In the genomic region with DNA sequence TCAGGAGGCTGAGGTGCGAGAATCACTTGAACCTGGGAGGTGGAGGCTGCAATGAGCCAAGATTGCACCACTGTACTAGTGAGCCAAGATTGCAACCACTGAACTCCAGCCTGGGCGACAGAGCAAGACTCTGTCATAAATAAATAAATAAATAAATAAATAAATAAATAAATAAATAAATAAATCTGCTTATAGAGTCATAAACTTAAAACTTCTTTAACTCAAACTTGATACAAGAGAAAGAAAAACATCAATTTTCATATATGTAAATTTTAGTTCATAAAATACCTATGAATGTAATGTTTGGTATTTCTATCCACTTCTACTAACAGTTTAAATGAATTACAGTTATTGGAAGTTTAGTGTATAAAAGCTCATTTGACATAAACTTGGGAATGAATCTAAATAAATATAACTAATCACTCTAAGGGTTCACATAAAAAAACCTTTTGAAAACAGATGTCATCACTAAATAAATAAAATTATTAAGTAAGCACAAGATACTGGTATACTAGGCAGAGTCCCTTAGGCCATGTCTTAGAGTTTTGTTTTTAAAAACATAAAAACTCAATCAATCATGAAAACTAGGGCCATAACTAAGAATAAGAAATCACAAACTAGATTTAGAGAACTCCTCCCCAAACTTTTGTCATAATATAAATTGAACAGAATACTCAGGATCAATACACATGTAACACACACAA, we compare ENCODE assay signal across 18 cellular contexts. TPM values are rescaled to one million over a fixed set of nuclear protein-coding genes. Genes with fewer than 3 reads are reported as not detected.
DNase-seq lines count a peak whose midpoint lies in the region; ATAC-seq, FAIRE-seq and TF ChIP-seq lines count a peak whose summit lies in the region.
"Had no signal": no experiment of that assay in that cellular context is flagged by ENCODE, and none has a peak within 500 bp of the region (broad histone marks: within the 10 kb centered on the region; RNA-seq: fewer than 3 reads in every experiment).

No MANE protein-coding gene starts in this region.

- peak; percentile 54 for FAIRE-seq in G401.6 (lab: Jason Lieb, UNC)
- FAIRE-seq: colon, frontal cortex, HTR-8/SVneo had no signal

- H3K9me3 Mint-ChIP-seq in activated CD4-positive, alpha-beta T cell treated with anti-CD3 and anti-CD28 coated beads for 36 hours (ENCODE audit: low read depth): no peaks in the 10 kb centered on the region
- H3K9me3 Mint-ChIP-seq in activated naive CD8-positive, alpha-beta T cell treated with anti-CD3 and anti-CD28 coated beads, Interleukin-2, amount 50 U/mL, for 24 hours: no peaks in the 10 kb centered on the region
- H3K9me3 Mint-ChIP-seq in naive thymus-derived CD4-positive, alpha-beta T cell: peaks cover 0 to 4% (median 0%) of the 10 kb centered on the region in 11 donors
- H3K9me3 Mint-ChIP-seq: activated T-cell treated with anti-CD3 and anti-CD28 coated beads, Interleukin-2, amount 50 U/mL, for 4 hours; neural crest cell had no signal

- WGBS in adrenal gland, 4 donors: 87 to 94% (median 90%) methylated on average over 2 of the region's 2 CpGs

- H3K27ac Mint-ChIP-seq in activated CD4-positive, alpha-beta T cell treated with anti-CD3 and anti-CD28 coated beads for 36 hours: peak overlapping the region; percentile 95
- H3K27ac Mint-ChIP-seq in activated naive CD8-positive, alpha-beta T cell treated with anti-CD3 and anti-CD28 coated beads, Interleukin-2, amount 50 U/mL, for 24 hours: peak overlapping the region; percentile 70
- H3K27ac Mint-ChIP-seq in naive thymus-derived CD4-positive, alpha-beta T cell: peak overlapping the region in 5 of 9 donors; percentile 3 to 75 (median 26)

- no peak for TF ChIP-seq POLR2A in adrenal gland (IDR thresholded peaks at IDR 0.05)

- peak overlapping the region; percentile 32 for H3K4me3 Mint-ChIP-seq in activated CD4-positive, alpha-beta T cell treated with anti-CD3 and anti-CD28 coated beads for 36 hours
- no peak overlapping the region for H3K4me3 Mint-ChIP-seq in activated naive CD8-positive, alpha-beta T cell treated with anti-CD3 and anti-CD28 coated beads, Interleukin-2, amount 50 U/mL, for 24 hours
- H3K4me3 Mint-ChIP-seq in naive thymus-derived CD4-positive, alpha-beta T cell: peak overlapping the region in 1 of 10 donors; percentile 1
- H3K4me3 Mint-ChIP-seq: neural crest cell had no signal

- H3K4me1 Mint-ChIP-seq in activated CD4-positive, alpha-beta T cell treated with anti-CD3 and anti-CD28 coated beads for 36 hours: peaks cover 39% of the 10 kb centered on the region
- peaks cover 30% of the 10 kb centered on the region for H3K4me1 Mint-ChIP-seq in activated naive CD8-positive, alpha-beta T cell treated with anti-CD3 and anti-CD28 coated beads, Interleukin-2, amount 50 U/mL, for 24 hours
- peaks cover 13 to 47% (median 40%) of the 10 kb centered on the region in 7 donors for H3K4me1 Mint-ChIP-seq in naive thymus-derived CD4-positive, alpha-beta T cell
- H3K4me1 Mint-ChIP-seq: neural crest cell had no signal

- no peaks in the 10 kb centered on the region for H3K27me3 ChIP-seq in naive thymus-derived CD4-positive, alpha-beta T cell (ENCODE audit: control insufficient read depth in 2 of 2, insufficient read depth in 2 of 2, low read length in 2 of 2)
- no peaks in the 10 kb centered on the region for H3K27me3 ChIP-seq in adrenal gland
- H3K27me3 ChIP-seq: thyroid gland had no signal

- no peaks in the 10 kb centered on the region for H3K27me3 Mint-ChIP-seq in activated CD4-positive, alpha-beta T cell treated with anti-CD3 and anti-CD28 coated beads for 36 hours
- no peaks in the 10 kb centered on the region for H3K27me3 Mint-ChIP-seq in activated naive CD8-positive, alpha-beta T cell treated with anti-CD3 and anti-CD28 coated beads, Interleukin-2, amount 50 U/mL, for 24 hours
- no peaks in the 10 kb centered on the region for H3K27me3 Mint-ChIP-seq in naive thymus-derived CD4-positive, alpha-beta T cell

- TF ChIP-seq CTCF in adrenal gland (IDR thresholded peaks at IDR 0.05): no peak

- no peaks in the 10 kb centered on the region for H3K36me3 ChIP-seq in naive thymus-derived CD4-positive, alpha-beta T cell (ENCODE audit: control insufficient read depth in 2 of 3, insufficient read depth in 3 of 3, low read length in 3 of 3)
- no peaks in the 10 kb centered on the region for H3K36me3 ChIP-seq in adrenal gland (replicated peaks in 1 of 2)
- H3K36me3 ChIP-seq: thyroid gland had no signal

- peaks cover 0 to 2% of the 10 kb centered on the region in 2 donors for H3K4me1 ChIP-seq in naive thymus-derived CD4-positive, alpha-beta T cell (ENCODE audit: control insufficient read depth in 2 of 2, insufficient read depth in 2 of 2, low read length in 2 of 2)
- peaks cover 0 to 12% of the 10 kb centered on the region in 2 donors for H3K4me1 ChIP-seq in adrenal gland (replicated peaks in 1 of 2)

- no peaks in the 10 kb centered on the region for H3K9me3 ChIP-seq in naive thymus-derived CD4-positive, alpha-beta T cell (ENCODE audit: control insufficient read depth in 2 of 3, low read length in 3 of 3)
- no peaks in the 10 kb centered on the region for H3K9me3 ChIP-seq in adrenal gland (replicated peaks in 1 of 3)
- H3K9me3 ChIP-seq: thyroid gland had no signal

- no peak overlapping the region for H3K4me3 ChIP-seq in naive thymus-derived CD4-positive, alpha-beta T cell (ENCODE audit: low read length)
- H3K4me3 ChIP-seq in adrenal gland: no peak overlapping the region
- H3K4me3 ChIP-seq: thyroid gland had no signal

- H3K36me3 Mint-ChIP-seq in activated CD4-positive, alpha-beta T cell treated with anti-CD3 and anti-CD28 coated beads for 36 hours (ENCODE audit: low read depth): no peaks in the 10 kb centered on the region
- H3K36me3 Mint-ChIP-seq in activated naive CD8-positive, alpha-beta T cell treated with anti-CD3 and anti-CD28 coated beads, Interleukin-2, amount 50 U/mL, for 24 hours (ENCODE audit: low read depth): no peaks in the 10 kb centered on the region
- peaks cover 0 to 7% (median 0%) of the 10 kb centered on the region in 5 donors for H3K36me3 Mint-ChIP-seq in naive thymus-derived CD4-positive, alpha-beta T cell

- DNase-seq in activated CD4-positive, alpha-beta T cell treated with anti-CD3 and anti-CD28 coated beads for 36 hours: no peak
- DNase-seq in activated CD4-positive, alpha-beta T cell treated with anti-CD3 and anti-CD28 coated beads, Interleukin-2, amount 50 U/mL, for 48 hours: no peak
- DNase-seq in activated naive CD8-positive, alpha-beta T cell treated with anti-CD3 and anti-CD28 coated beads, Interleukin-2, amount 50 U/mL, for 24 hours: no peak
- no peak for DNase-seq in naive thymus-derived CD4-positive, alpha-beta T cell
- DNase-seq in NCI-H526 (lab: John Stamatoyannopoulos, UW) (no peak), iPS-NIHi7 (ENCODE audit: extremely low spot score) (no peak), adrenal gland (no peak)
- DNase-seq: activated CD4-positive, alpha-beta T cell treated with anti-CD3 and anti-CD28 coated beads for 48 hours; activated T-cell treated with anti-CD3 and anti-CD28 coated beads, Interleukin-2, amount 50 U/mL, for 4 hours; aorta; C1 segment of cervical spinal cord; NCI-H748 treated with DMSO at 0.1 percent for 48 hours; thyroid gland had no signal

- ATAC-seq in activated CD4-positive, alpha-beta T cell treated with anti-CD3 and anti-CD28 coated beads for 36 hours: peak; percentile 18
- ATAC-seq in activated naive CD8-positive, alpha-beta T cell treated with anti-CD3 and anti-CD28 coated beads, Interleukin-2, amount 50 U/mL, for 24 hours: no peak
- no peak for ATAC-seq in naive thymus-derived CD4-positive, alpha-beta T cell

- intact Hi-C loops in activated CD4-positive, alpha-beta T cell treated with anti-CD3 and anti-CD28 coated beads for 36 hours (cut with DNase I, micrococcal nuclease): loop anchor here (1.0 to 10.0 kb wide), 8 partner anchors 20 to 113 kb away; partner anchors contain the start of gene POLG2 (in 1 of the 2)
- intact Hi-C loops in naive thymus-derived CD4-positive, alpha-beta T cell (cut with micrococcal nuclease): no loop called here
- intact Hi-C loops in adrenal gland (cut with DNase I): no loop called here

- no peak overlapping the region for H3K27ac ChIP-seq in naive thymus-derived CD4-positive, alpha-beta T cell (ENCODE audit: low read depth, low read length)
- H3K27ac ChIP-seq in adrenal gland: no peak overlapping the region
- H3K27ac ChIP-seq: thyroid gland had no signal

- CTCF ChIA-PET in activated CD4-positive, alpha-beta T cell treated with anti-CD3 and anti-CD28 coated beads for 36 hours (lab: Charles Lee): interaction anchor here (0.7 to 1.2 kb wide), 2 partner anchors 9 to 37 kb away, joined by 3 to 8 read pairs; no protein-coding TSS in a partner anchor
- CTCF ChIA-PET in naive thymus-derived CD4-positive, alpha-beta T cell (lab: Charles Lee): no interaction called here

- POLR2A ChIA-PET in activated CD4-positive, alpha-beta T cell treated with anti-CD3 and anti-CD28 coated beads for 36 hours (lab: Charles Lee): no interaction called here
- POLR2A ChIA-PET in naive thymus-derived CD4-positive, alpha-beta T cell (lab: Charles Lee): interaction anchor here (1.7 kb wide), 1 partner anchor 9 kb away, joined by 3 read pairs; no protein-coding TSS in a partner anchor

RNA-seq across cellular contexts. Expression of gene SMURF2, which starts 54.1 kb away (rescaled TPM):
- 10 to 100 TPM; 13.9 to 15.0 TPM for total RNA-seq in activated CD4-positive, alpha-beta T cell treated with anti-CD3 and anti-CD28 coated beads for 36 hours
- total RNA-seq in naive thymus-derived CD4-positive, alpha-beta T cell: 10 to 100 TPM; 17.0 to 35.7 (median 32.1) TPM
- 1 to 10 TPM; 8.8 to 9.6 TPM for polyA plus RNA-seq in naive thymus-derived CD4-positive, alpha-beta T cell
- total RNA-seq in adrenal gland: 10 to 100 TPM; 13.2 to 27.5 (median 16.6) TPM
- polyA plus RNA-seq in adrenal gland: 10 to 100 TPM in 1 of 3 donors, 1 to 10 TPM in 2; 7.7 to 15.8 (median 7.9) TPM

Comparison
In these comparisons a context has a peak if more than half of its experiments do, and no peak if none do; other contexts are left out.
1. H3K27ac Mint-ChIP-seq: peak in every context shown above with its lines; median percentile 95 in activated CD4-positive, alpha-beta T cell treated with anti-CD3 and anti-CD28 coated beads for 36 hours; 70 in activated naive CD8-positive, alpha-beta T cell treated with anti-CD3 and anti-CD28 coated beads, Interleukin-2, amount 50 U/mL, for 24 hours; 26 in naive thymus-derived CD4-positive, alpha-beta T cell.
2. intact Hi-C loops: an anchor here in activated CD4-positive, alpha-beta T cell treated with anti-CD3 and anti-CD28 coated beads for 36 hours (1.0 to 10.0 kb wide); none called in naive thymus-derived CD4-positive, alpha-beta T cell and adrenal gland.